1 cellular context compared by ENCODE assay signal in the genomic region with DNA sequence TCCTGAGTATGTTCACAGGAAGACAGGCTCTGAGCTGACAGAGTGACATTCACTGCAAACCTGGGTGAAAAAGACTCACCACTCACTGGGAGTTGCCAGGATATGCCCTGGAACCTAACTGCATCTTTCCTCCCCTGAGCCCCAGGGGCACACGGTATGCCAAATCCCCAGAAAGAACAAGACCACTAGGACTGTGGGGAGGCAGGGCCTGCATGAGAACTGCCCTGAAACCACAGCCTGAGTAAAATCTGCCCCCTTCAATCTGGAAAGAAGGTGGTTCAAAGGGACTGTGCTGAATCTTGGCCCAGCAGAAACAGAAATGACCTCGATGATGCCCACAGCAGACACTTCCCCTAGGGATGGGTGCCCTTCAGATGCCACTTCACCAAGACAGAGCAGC.
TF ChIP-seq lines count a peak whose summit lies in the region.

No MANE protein-coding gene starts in this region.

TF ChIP-seq in WTC11, 78 proteins besides CTCF, POLR2A, EP300 and RAD21:
- TF ChIP-seq NR3C1 (CRISPR knock-in tag; conservative IDR thresholded peaks at IDR 0.05; ENCODE audit: low read depth): no peak
- no peak for TF ChIP-seq AFF4 (CRISPR knock-in tag; IDR thresholded peaks at IDR 0.05; ENCODE audit: borderline replicate concordance)
- TF ChIP-seq TEAD4 (CRISPR knock-in tag; IDR thresholded peaks at IDR 0.05): no peak
- no peak for TF ChIP-seq RORB (CRISPR knock-in tag; IDR thresholded peaks at IDR 0.05)
- TF ChIP-seq CREB1 (CRISPR knock-in tag; IDR thresholded peaks at IDR 0.05): no peak
- TF ChIP-seq, protein P1, sequence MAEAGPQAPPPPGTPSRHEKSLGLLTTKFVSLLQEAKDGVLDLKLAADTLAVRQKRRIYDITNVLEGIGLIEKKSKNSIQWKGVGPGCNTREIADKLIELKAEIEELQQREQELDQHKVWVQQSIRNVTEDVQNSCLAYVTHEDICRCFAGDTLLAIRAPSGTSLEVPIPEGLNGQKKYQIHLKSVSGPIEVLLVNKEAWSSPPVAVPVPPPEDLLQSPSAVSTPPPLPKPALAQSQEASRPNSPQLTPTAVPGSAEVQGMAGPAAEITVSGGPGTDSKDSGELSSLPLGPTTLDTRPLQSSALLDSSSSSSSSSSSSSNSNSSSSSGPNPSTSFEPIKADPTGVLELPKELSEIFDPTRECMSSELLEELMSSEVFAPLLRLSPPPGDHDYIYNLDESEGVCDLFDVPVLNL (CRISPR knock-in tag; IDR thresholded peaks at IDR 0.05; ENCODE audit: borderline replicate concordance, low read depth): no peak
- no peak for TF ChIP-seq CDX4 (CRISPR knock-in tag; IDR thresholded peaks at IDR 0.05; ENCODE audit: borderline replicate concordance)
- TF ChIP-seq ZNF423 (CRISPR knock-in tag; IDR thresholded peaks at IDR 0.05): no peak
- TF ChIP-seq, protein P2, sequence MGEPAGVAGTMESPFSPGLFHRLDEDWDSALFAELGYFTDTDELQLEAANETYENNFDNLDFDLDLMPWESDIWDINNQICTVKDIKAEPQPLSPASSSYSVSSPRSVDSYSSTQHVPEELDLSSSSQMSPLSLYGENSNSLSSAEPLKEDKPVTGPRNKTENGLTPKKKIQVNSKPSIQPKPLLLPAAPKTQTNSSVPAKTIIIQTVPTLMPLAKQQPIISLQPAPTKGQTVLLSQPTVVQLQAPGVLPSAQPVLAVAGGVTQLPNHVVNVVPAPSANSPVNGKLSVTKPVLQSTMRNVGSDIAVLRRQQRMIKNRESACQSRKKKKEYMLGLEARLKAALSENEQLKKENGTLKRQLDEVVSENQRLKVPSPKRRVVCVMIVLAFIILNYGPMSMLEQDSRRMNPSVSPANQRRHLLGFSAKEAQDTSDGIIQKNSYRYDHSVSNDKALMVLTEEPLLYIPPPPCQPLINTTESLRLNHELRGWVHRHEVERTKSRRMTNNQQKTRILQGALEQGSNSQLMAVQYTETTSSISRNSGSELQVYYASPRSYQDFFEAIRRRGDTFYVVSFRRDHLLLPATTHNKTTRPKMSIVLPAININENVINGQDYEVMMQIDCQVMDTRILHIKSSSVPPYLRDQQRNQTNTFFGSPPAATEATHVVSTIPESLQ (CRISPR knock-in tag; IDR thresholded peaks at IDR 0.05): no peak
- TF ChIP-seq NR1H2 (CRISPR knock-in tag; IDR thresholded peaks at IDR 0.05): no peak
- TF ChIP-seq SMAD4 (CRISPR knock-in tag; IDR thresholded peaks at IDR 0.05): no peak
- TF ChIP-seq, protein P3, sequence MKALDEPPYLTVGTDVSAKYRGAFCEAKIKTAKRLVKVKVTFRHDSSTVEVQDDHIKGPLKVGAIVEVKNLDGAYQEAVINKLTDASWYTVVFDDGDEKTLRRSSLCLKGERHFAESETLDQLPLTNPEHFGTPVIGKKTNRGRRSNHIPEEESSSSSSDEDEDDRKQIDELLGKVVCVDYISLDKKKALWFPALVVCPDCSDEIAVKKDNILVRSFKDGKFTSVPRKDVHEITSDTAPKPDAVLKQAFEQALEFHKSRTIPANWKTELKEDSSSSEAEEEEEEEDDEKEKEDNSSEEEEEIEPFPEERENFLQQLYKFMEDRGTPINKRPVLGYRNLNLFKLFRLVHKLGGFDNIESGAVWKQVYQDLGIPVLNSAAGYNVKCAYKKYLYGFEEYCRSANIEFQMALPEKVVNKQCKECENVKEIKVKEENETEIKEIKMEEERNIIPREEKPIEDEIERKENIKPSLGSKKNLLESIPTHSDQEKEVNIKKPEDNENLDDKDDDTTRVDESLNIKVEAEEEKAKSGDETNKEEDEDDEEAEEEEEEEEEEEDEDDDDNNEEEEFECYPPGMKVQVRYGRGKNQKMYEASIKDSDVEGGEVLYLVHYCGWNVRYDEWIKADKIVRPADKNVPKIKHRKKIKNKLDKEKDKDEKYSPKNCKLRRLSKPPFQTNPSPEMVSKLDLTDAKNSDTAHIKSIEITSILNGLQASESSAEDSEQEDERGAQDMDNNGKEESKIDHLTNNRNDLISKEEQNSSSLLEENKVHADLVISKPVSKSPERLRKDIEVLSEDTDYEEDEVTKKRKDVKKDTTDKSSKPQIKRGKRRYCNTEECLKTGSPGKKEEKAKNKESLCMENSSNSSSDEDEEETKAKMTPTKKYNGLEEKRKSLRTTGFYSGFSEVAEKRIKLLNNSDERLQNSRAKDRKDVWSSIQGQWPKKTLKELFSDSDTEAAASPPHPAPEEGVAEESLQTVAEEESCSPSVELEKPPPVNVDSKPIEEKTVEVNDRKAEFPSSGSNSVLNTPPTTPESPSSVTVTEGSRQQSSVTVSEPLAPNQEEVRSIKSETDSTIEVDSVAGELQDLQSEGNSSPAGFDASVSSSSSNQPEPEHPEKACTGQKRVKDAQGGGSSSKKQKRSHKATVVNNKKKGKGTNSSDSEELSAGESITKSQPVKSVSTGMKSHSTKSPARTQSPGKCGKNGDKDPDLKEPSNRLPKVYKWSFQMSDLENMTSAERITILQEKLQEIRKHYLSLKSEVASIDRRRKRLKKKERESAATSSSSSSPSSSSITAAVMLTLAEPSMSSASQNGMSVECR (CRISPR knock-in tag; IDR thresholded peaks at IDR 0.05; ENCODE audit: borderline replicate concordance): no peak
- TF ChIP-seq ZNF138 (CRISPR knock-in tag; conservative IDR thresholded peaks at IDR 0.05): no peak
- no peak for TF ChIP-seq FOXK1 (CRISPR knock-in tag; IDR thresholded peaks at IDR 0.05)
- TF ChIP-seq ZNF121 (CRISPR knock-in tag; IDR thresholded peaks at IDR 0.05): no peak
- no peak for TF ChIP-seq IRF2 (CRISPR knock-in tag; IDR thresholded peaks at IDR 0.05; ENCODE audit: borderline replicate concordance, low read depth)
- no peak for TF ChIP-seq EMX1 (CRISPR knock-in tag; IDR thresholded peaks at IDR 0.05)
